Comparison of ENCODE assay signal across 8 cellular contexts in the genomic region with DNA sequence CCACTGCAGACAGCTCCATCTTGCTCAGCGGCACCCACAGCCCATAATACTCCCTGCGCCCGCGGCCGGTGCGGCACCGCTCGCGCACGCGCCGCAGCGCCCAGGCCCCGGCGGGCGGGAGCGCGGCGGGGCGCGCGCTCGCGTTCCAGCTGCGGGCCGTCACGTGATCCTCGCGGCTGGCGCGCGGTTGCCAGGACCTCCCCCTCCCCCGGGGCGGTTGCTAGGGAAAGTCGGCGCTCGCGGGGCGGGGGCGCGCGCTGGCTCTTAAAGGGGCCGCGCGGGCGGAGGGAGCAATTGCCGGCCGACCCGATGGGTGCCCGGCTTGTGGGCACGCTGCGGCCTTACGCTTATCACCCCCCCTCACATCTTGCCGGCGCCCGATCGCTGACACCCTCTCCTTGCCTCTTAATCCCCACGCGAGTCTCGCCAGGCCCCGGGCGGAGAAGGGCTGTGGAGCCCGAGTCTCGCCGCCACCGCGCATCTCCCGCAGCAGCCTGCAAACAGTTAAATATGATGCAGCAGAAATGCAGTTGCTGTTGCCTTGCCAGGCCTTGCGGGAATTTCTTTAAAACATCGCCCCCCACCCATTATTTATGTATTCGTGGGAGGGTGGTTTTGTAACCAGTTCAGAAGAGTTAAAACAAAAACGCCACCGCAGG. TPM values are rescaled to one million over a fixed set of nuclear protein-coding genes. Genes with fewer than 3 reads are reported as not detected.
DNase-seq lines count a peak whose midpoint lies in the region; ATAC-seq, FAIRE-seq and TF ChIP-seq lines count a peak whose summit lies in the region.

Gene CBX6, minus strand, starts transcription at position 45 of the 659 bp plus-strand sequence. Its CDS starts 26 bp downstream, at position 19.

- H3K27me3 ChIP-seq in kidney epithelial cell (ENCODE audit: control insufficient read depth, insufficient read depth, low read length): no peaks in the 10 kb centered on the region

- no peaks in the 10 kb centered on the region for H3K9me3 Mint-ChIP-seq in activated CD4-positive, alpha-beta T cell treated with anti-CD3 and anti-CD28 coated beads for 36 hours (ENCODE audit: low read depth)
- no peaks in the 10 kb centered on the region for H3K9me3 Mint-ChIP-seq in chondrocyte (ENCODE audit: low read depth)

- DNase-seq in AG10803 (ENCODE audit: low read depth) (peak; percentile 91), GM19239 (ENCODE audit: insufficient read length, low spot score) (peak; percentile 95), NCI-H524 treated with DMSO at 0.1 percent for 48 hours (lab: John Stamatoyannopoulos, UW) (peak; percentile 52), chondrocyte (ENCODE audit: low spot score) (peak; percentile 97), kidney epithelial cell (ENCODE audit: low read depth) (no peak)
- DNase-seq in activated CD4-positive, alpha-beta T cell treated with anti-CD3 and anti-CD28 coated beads for 36 hours: peak; percentile 97
- DNase-seq in stimulated activated CD4-positive, alpha-beta T cell treated with anti-CD3 and anti-CD28 coated beads, Interleukin-15, amount 100 ng/mL, for 24 hours: peak; percentile 96

- peak within 1 kb of the TSS; percentile 93 for H3K4me3 Mint-ChIP-seq in activated CD4-positive, alpha-beta T cell treated with anti-CD3 and anti-CD28 coated beads for 36 hours
- H3K4me3 Mint-ChIP-seq in chondrocyte (ENCODE audit: unreplicated experiment): peak within 1 kb of the TSS; percentile 89

- H3K4me1 Mint-ChIP-seq in activated CD4-positive, alpha-beta T cell treated with anti-CD3 and anti-CD28 coated beads for 36 hours: peaks cover 58% of the 10 kb centered on the region
- peaks cover 29% of the 10 kb centered on the region for H3K4me1 Mint-ChIP-seq in chondrocyte (ENCODE audit: low read depth)

- FAIRE-seq in GM19239 (lab: Jason Lieb, UNC): peak; percentile 95

- POLR2A ChIA-PET in activated CD4-positive, alpha-beta T cell treated with anti-CD3 and anti-CD28 coated beads for 36 hours (lab: Charles Lee): interaction anchor here (0.6 to 2.7 kb wide), 4 partner anchors 82 to 447 kb away, joined by 3 to 10 read pairs (median 4); partner anchors contain the start of gene RPL3

- peak within 1 kb of the TSS; percentile 77 for H3K4me3 ChIP-seq in AG10803 (ENCODE audit: low read length)
- peak within 1 kb of the TSS; percentile 76 for H3K4me3 ChIP-seq in kidney epithelial cell (ENCODE audit: low read depth, low read length)

- CTCF ChIA-PET in activated CD4-positive, alpha-beta T cell treated with anti-CD3 and anti-CD28 coated beads for 36 hours (lab: Charles Lee): interaction anchor here (0.7 to 4.5 kb wide), 7 partner anchors 14 to 132 kb away, joined by 3 to 86 read pairs (median 22); no protein-coding TSS in a partner anchor

- no peak for TF ChIP-seq CTCF in AG10803 (conservative IDR thresholded peaks at IDR 0.05; ENCODE audit: low read length)
- no peak for TF ChIP-seq CTCF in chondrocyte (IDR thresholded peaks at IDR 0.05)
- TF ChIP-seq CTCF in kidney epithelial cell (IDR thresholded peaks at IDR 0.05; ENCODE audit: insufficient read depth, low read length, poor library complexity, severe bottlenecking): no peak

- peaks cover 2% of the 10 kb centered on the region for H3K36me3 ChIP-seq in kidney epithelial cell (ENCODE audit: control insufficient read depth, insufficient read depth, low read length)

- ATAC-seq in HG03460 (IDR thresholded peaks at IDR 0.05; ENCODE audit: unreplicated experiment): peak; percentile 54
- ATAC-seq in activated CD4-positive, alpha-beta T cell treated with anti-CD3 and anti-CD28 coated beads for 36 hours: peak; percentile 55

- intact Hi-C loops in activated CD4-positive, alpha-beta T cell treated with anti-CD3 and anti-CD28 coated beads for 36 hours (cut with DNase I, micrococcal nuclease): loop anchor here (1.0 to 5.0 kb wide), 13 partner anchors 69 to 660 kb away; partner anchors contain the start of genes RPL3 (in 2 of the 2), APOBEC3G (in 1 of the 2), CBX7 (in 1 of the 2) and DNAL4 (in 1 of the 2)

- H3K27ac Mint-ChIP-seq in activated CD4-positive, alpha-beta T cell treated with anti-CD3 and anti-CD28 coated beads for 36 hours: peak within 1 kb of the TSS; percentile 94
- H3K27ac Mint-ChIP-seq in chondrocyte (ENCODE audit: unreplicated experiment): peak within 1 kb of the TSS; percentile 98

- no peaks in the 10 kb centered on the region for H3K27me3 Mint-ChIP-seq in activated CD4-positive, alpha-beta T cell treated with anti-CD3 and anti-CD28 coated beads for 36 hours
- H3K27me3 Mint-ChIP-seq in chondrocyte (ENCODE audit: low read depth): peaks cover 2% of the 10 kb centered on the region

- peaks cover 38% of the 10 kb centered on the region for H3K36me3 Mint-ChIP-seq in activated CD4-positive, alpha-beta T cell treated with anti-CD3 and anti-CD28 coated beads for 36 hours (ENCODE audit: low read depth)
- no peaks in the 10 kb centered on the region for H3K36me3 Mint-ChIP-seq in chondrocyte (ENCODE audit: low read depth)

RNA-seq across cellular contexts. Expression of gene CBX6, which starts in this region (rescaled TPM):
- 100 to 1,000 TPM in 1 of 2 experiments, 10 to 100 TPM in 1; 96.1 to 112 TPM for total RNA-seq in activated CD4-positive, alpha-beta T cell treated with anti-CD3 and anti-CD28 coated beads for 36 hours
- total RNA-seq in chondrocyte (80.1 to 110 TPM (median 82.9 TPM) in 3 replicates), kidney epithelial cell (54.5 and 60.3 TPM in 2 replicates)
